ENCODE assay signal across 9 cellular contexts in genomic region chr14:104341532-104342434, GRCh38.
A peak's percentile ranks its signal among the peaks of the same experiment; 100 is the strongest.
DNase-seq lines count a peak whose midpoint lies in the region; ATAC-seq and TF ChIP-seq lines count a peak whose summit lies in the region.
"Had no signal": no experiment of that assay in that cellular context is flagged by ENCODE, and none has a peak within 500 bp of the region (broad histone marks: within the 10 kb centered on the region; RNA-seq: fewer than 3 reads in every experiment).

No MANE protein-coding gene starts in this region.

- no peak overlapping the region for H3K27ac Mint-ChIP-seq in activated T-helper 2 cell treated with anti-CD3 and anti-CD28 coated beads, Interferon-gamma antibody, Interleukin-2, Interleukin-4, amounts not matched to agents 10 μg/mL and 5 μg/mL and 100 μg/mL, durations not matched to agents 14 hours and 24 hours and 36 hours
- H3K27ac Mint-ChIP-seq: activated B cell treated with CpG ODN at 0.5 μM for 24 hours had no signal

- peaks cover 7% of the 10 kb centered on the region for H3K9me3 Mint-ChIP-seq in activated T-helper 2 cell treated with anti-CD3 and anti-CD28 coated beads, Interferon-gamma antibody, Interleukin-2, Interleukin-4, amounts not matched to agents 10 μg/mL and 5 μg/mL and 100 μg/mL, durations not matched to agents 14 hours and 24 hours and 36 hours

- no peak overlapping the region for H3K27ac ChIP-seq in sigmoid colon

- H3K4me3 Mint-ChIP-seq in activated T-helper 2 cell treated with anti-CD3 and anti-CD28 coated beads, Interferon-gamma antibody, Interleukin-2, Interleukin-4, amounts not matched to agents 10 μg/mL and 5 μg/mL and 100 μg/mL, durations not matched to agents 14 hours and 24 hours and 36 hours (ENCODE audit: low read depth): no peak overlapping the region
- H3K4me3 Mint-ChIP-seq: activated B cell treated with CpG ODN at 0.5 μM for 24 hours had no signal

- H3K36me3 Mint-ChIP-seq in activated T-helper 2 cell treated with anti-CD3 and anti-CD28 coated beads, Interferon-gamma antibody, Interleukin-2, Interleukin-4, amounts not matched to agents 10 μg/mL and 5 μg/mL and 100 μg/mL, durations not matched to agents 14 hours and 24 hours and 36 hours (ENCODE audit: low read depth): no peaks in the 10 kb centered on the region

- TF ChIP-seq POLR2A in sigmoid colon (IDR thresholded peaks at IDR 0.05): no peak

- ATAC-seq in GM19328 (IDR thresholded peaks at IDR 0.05; ENCODE audit: unreplicated experiment): no peak

- H3K9me3 ChIP-seq in NT2/D1 (ENCODE audit: insufficient read depth, low read length): peaks cover 9% of the 10 kb centered on the region; the same call in 1 of the 2 replicates
- peaks cover 0 to 3% (median 0%) of the 10 kb centered on the region in 4 donors for H3K9me3 ChIP-seq in sigmoid colon

- H3K27me3 ChIP-seq in NT2/D1 (ENCODE audit: insufficient read depth, insufficient read length): no peaks in the 10 kb centered on the region
- H3K27me3 ChIP-seq in sigmoid colon: peaks cover 0 to 19% (median 10%) of the 10 kb centered on the region in 3 donors

- H3K36me3 ChIP-seq in NT2/D1 (ENCODE audit: insufficient read depth, insufficient read length, low read length) (no peaks in the 10 kb centered on the region), sigmoid colon (no peaks in the 10 kb centered on the region)

- peaks cover 2% of the 10 kb centered on the region for H3K27me3 Mint-ChIP-seq in activated T-helper 2 cell treated with anti-CD3 and anti-CD28 coated beads, Interferon-gamma antibody, Interleukin-2, Interleukin-4, amounts not matched to agents 10 μg/mL and 5 μg/mL and 100 μg/mL, durations not matched to agents 14 hours and 24 hours and 36 hours (ENCODE audit: low read depth)

- intact Hi-C loops in sigmoid colon (cut with DNase I): no loop called here
- intact Hi-C loops in activated T-helper 2 cell treated with anti-CD3 and anti-CD28 coated beads, Interferon-gamma antibody, Interleukin-2, Interleukin-4, amounts not matched to agents 10 μg/mL and 5 μg/mL and 100 μg/mL, durations not matched to agents 14 hours and 24 hours and 36 hours (cut with micrococcal nuclease): no loop called here

- no peaks in the 10 kb centered on the region for H3K4me1 Mint-ChIP-seq in activated T-helper 2 cell treated with anti-CD3 and anti-CD28 coated beads, Interferon-gamma antibody, Interleukin-2, Interleukin-4, amounts not matched to agents 10 μg/mL and 5 μg/mL and 100 μg/mL, durations not matched to agents 14 hours and 24 hours and 36 hours (ENCODE audit: low read depth)
- H3K4me1 Mint-ChIP-seq: activated B cell treated with CpG ODN at 0.5 μM for 24 hours had no signal

- WGBS in sigmoid colon, 2 donors: 24 to 46% methylated on average over 27 of the region's 27 CpGs

- DNase-seq in SIG-M5 treated with dmso at 0.1 percent for 504 hours (lab: John Stamatoyannopoulos, UW; ENCODE audit: unreplicated experiment): peak; percentile 44
- no peak for DNase-seq in SIG-M5 (lab: John Stamatoyannopoulos, UW)
- peak; percentile 83 for DNase-seq in NT2/D1 (ENCODE audit: low read depth, low spot score)
- DNase-seq in fibroblast of pulmonary artery (ENCODE audit: low read depth): peak; percentile 11
- peak; percentile 73 for DNase-seq in sigmoid colon
- no peak for DNase-seq in anterior cingulate cortex (lab: John Stamatoyannopoulos, UW)
- DNase-seq in activated T-helper 2 cell treated with anti-CD3 and anti-CD28 coated beads, Interferon-gamma antibody, Interleukin-2, Interleukin-4, amounts not matched to agents 10 μg/mL and 5 μg/mL and 100 μg/mL, durations not matched to agents 14 hours and 24 hours and 36 hours (ENCODE audit: low spot score): no peak
- DNase-seq: activated B cell treated with CpG ODN at 0.5 μM for 24 hours had no signal

- H3K4me1 ChIP-seq in NT2/D1 (ENCODE audit: insufficient read depth, insufficient read length) (peaks cover 10% of the 10 kb centered on the region), sigmoid colon (peaks cover 0 to 13% (median 8%) of the 10 kb centered on the region in 4 donors)

- H3K4me3 ChIP-seq in NT2/D1 (ENCODE audit: insufficient read length, low read depth): peak overlapping the region; percentile 44
- no peak overlapping the region for H3K4me3 ChIP-seq in fibroblast of pulmonary artery (replicated peaks; ENCODE audit: low read depth, low read length)
- H3K4me3 ChIP-seq in sigmoid colon: no peak overlapping the region

- TF ChIP-seq EP300 in sigmoid colon (IDR thresholded peaks at IDR 0.05): no peak

- no peak overlapping the region for H3K9ac ChIP-seq in NT2/D1 (ENCODE audit: insufficient read length, low read depth)

- TF ChIP-seq CTCF in fibroblast of pulmonary artery (IDR thresholded peaks at IDR 0.05; ENCODE audit: low read length, missing control alignments) (no peak), sigmoid colon (IDR thresholded peaks at IDR 0.05) (peak in 3 of 4 experiments; percentile 9 to 42 (median 17))

Comparison
In these comparisons a context has a peak if more than half of its experiments do, and no peak if none do; other contexts are left out.
1. DNase-seq: peak in SIG-M5 treated with dmso at 0.1 percent for 504 hours (single experiment), NT2/D1 (single experiment), fibroblast of pulmonary artery (single experiment) and sigmoid colon (single experiment); none in SIG-M5 (single experiment), anterior cingulate cortex (0 of 58) and activated T-helper 2 cell treated with anti-CD3 and anti-CD28 coated beads, Interferon-gamma antibody, Interleukin-2, Interleukin-4, amounts not matched to agents 10 μg/mL and 5 μg/mL and 100 μg/mL, durations not matched to agents 14 hours and 24 hours and 36 hours (single experiment).